8 cellular contexts compared by ENCODE assay signal in the genomic region with DNA sequence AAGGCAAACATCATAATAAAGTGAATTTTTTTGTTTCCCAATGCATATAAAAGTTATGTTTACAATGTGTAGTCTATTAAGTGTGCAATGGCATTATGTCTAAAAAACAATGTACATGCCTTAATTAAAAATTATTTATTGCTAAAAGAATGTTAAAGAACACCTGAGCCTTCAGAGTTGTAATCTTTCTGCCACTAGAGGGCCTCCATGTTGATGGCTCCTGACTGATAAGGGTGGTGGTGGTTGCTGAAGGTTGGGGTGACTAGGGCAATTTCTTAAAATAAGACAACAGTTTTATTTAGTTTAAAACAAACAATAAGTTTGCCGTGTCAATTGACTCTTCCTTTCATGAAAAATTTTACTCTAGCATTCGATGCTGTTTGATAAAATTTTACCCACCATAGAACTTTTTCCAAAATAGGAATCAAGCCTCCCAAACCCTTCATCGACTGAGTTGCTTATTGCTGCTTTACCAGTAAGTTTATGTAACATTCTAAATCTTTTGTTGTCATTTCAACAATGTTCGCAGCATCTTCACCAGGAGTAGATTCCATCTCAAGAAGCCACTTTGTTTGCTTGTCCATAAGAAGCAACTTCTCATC. TPM values are rescaled to one million over a fixed set of nuclear protein-coding genes. Genes with fewer than 3 reads are reported as not detected.
DNase-seq lines count a peak whose midpoint lies in the region; ATAC-seq and TF ChIP-seq lines count a peak whose summit lies in the region.

No MANE protein-coding gene starts in this region.

- no peak overlapping the region for H3K4me3 ChIP-seq in fibroblast of the aortic adventitia (ENCODE audit: low read depth, low read length)

- H3K9me3 Mint-ChIP-seq in stimulated activated naive B cell treated with anti-CD40 and anti-IgM and Interleukin-4, amounts not matched to agents 10 μg/mL and 1 μg/mL and 100 μg/mL, for 72 hours, result peaks cover 0 to 1% of the 10 kb centered on the region in 2 donors

- H3K4me1 Mint-ChIP-seq in stimulated activated naive B cell treated with anti-CD40 and anti-IgM and Interleukin-4, amounts not matched to agents 10 μg/mL and 1 μg/mL and 100 μg/mL, for 72 hours, result peaks cover 29 to 68% of the 10 kb centered on the region in 2 donors

- peaks cover 6 to 20% of the 10 kb centered on the region in 2 donors for H3K36me3 Mint-ChIP-seq in stimulated activated naive B cell treated with anti-CD40 and anti-IgM and Interleukin-4, amounts not matched to agents 10 μg/mL and 1 μg/mL and 100 μg/mL, for 72 hours

- H3K27me3 Mint-ChIP-seq in stimulated activated naive B cell treated with anti-CD40 and anti-IgM and Interleukin-4, amounts not matched to agents 10 μg/mL and 1 μg/mL and 100 μg/mL, for 72 hours, result no peaks in the 10 kb centered on the region

- in situ Hi-C loops in ACHN (cut with HindIII; ENCODE audit: low pct_ligation_motif_present, low pct_unique_long_range_greater_than_20kb, low sequenced_read_pairs), result no loop called here

- DNase-seq in ACHN, result peak; percentile 45
- DNase-seq in SW480 (ENCODE audit: low spot score), result peak; percentile 35
- DNase-seq in fibroblast of the aortic adventitia (ENCODE audit: low read depth), result no peak
- no peak for DNase-seq in stimulated activated naive B cell treated with anti-CD40 and anti-IgM and Interleukin-4, amounts not matched to agents 10 μg/mL and 1 μg/mL and 100 μg/mL, for 72 hours
- no peak for DNase-seq in amniotic stem cell (lab: John Stamatoyannopoulos, UW)

- peak; percentile 63 to 67 for ATAC-seq in stimulated activated naive B cell treated with anti-CD40 and anti-IgM and Interleukin-4, amounts not matched to agents 10 μg/mL and 1 μg/mL and 100 μg/mL, for 72 hours (replicated peaks)
- ATAC-seq in HG03342 (IDR thresholded peaks at IDR 0.05; ENCODE audit: unreplicated experiment), result no peak
- no peak for ATAC-seq in HG03159 (IDR thresholded peaks at IDR 0.05; ENCODE audit: unreplicated experiment)

- peak; percentile 68 for TF ChIP-seq CTCF in GM12873 (IDR thresholded peaks at IDR 0.05; ENCODE audit: insufficient read depth, low read depth, low read length, missing control alignments)
- TF ChIP-seq CTCF in fibroblast of the aortic adventitia (IDR thresholded peaks at IDR 0.05; ENCODE audit: insufficient read depth, low read length), result peak; percentile 50

- H3K4me3 Mint-ChIP-seq in stimulated activated naive B cell treated with anti-CD40 and anti-IgM and Interleukin-4, amounts not matched to agents 10 μg/mL and 1 μg/mL and 100 μg/mL, for 72 hours, result no peak overlapping the region

- H3K27ac Mint-ChIP-seq in stimulated activated naive B cell treated with anti-CD40 and anti-IgM and Interleukin-4, amounts not matched to agents 10 μg/mL and 1 μg/mL and 100 μg/mL, for 72 hours, result no peak overlapping the region

RNA-seq across cellular contexts. Expression of a gene that starts 32.3 kb away (rescaled TPM):
- total RNA-seq in fibroblast of the aortic adventitia (ENCODE audit: low replicate concordance), result 22.0 and 41.6 TPM in 2 replicates

Comparison
In these comparisons a context has a peak if more than half of its experiments do, and no peak if none do; other contexts are left out.
1. DNase-seq: peak in ACHN (single experiment) and SW480 (single experiment); none in fibroblast of the aortic adventitia (single experiment), stimulated activated naive B cell treated with anti-CD40 and anti-IgM and Interleukin-4, amounts not matched to agents 10 μg/mL and 1 μg/mL and 100 μg/mL, for 72 hours (single experiment) and amniotic stem cell (single experiment).
2. ATAC-seq: peak in stimulated activated naive B cell treated with anti-CD40 and anti-IgM and Interleukin-4, amounts not matched to agents 10 μg/mL and 1 μg/mL and 100 μg/mL, for 72 hours (2 of 2); none in HG03342 (single experiment) and HG03159 (single experiment).